In the genomic region with DNA sequence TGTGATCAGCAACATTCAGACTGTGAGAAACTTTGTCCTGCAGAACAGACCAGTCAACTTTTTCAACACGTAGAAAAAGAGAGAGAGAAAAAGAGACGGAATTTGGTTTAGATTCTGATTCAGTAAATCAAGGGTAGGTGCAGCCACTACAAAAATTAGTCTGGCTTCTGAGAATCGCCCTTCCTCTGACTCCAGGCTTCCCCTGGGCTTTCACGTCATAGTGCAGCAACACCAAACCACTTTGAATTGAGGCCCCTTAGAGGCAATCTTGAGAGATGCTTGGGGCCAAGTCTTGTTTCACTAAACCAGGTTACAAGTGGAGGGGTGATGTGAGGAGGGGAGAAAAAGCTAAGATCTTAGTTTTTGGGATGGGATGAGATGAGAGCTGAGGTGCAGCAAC, we compare ENCODE assay signal across 23 cellular contexts. TPM values are rescaled to one million over a fixed set of nuclear protein-coding genes. Genes with fewer than 3 reads are reported as not detected.
DNase-seq lines count a peak whose midpoint lies in the region; ATAC-seq, FAIRE-seq and TF ChIP-seq lines count a peak whose summit lies in the region.
"Had no signal": no experiment of that assay in that cellular context is flagged by ENCODE, and none has a peak within 500 bp of the region (broad histone marks: within the 10 kb centered on the region; RNA-seq: fewer than 3 reads in every experiment).

No MANE protein-coding gene starts in this region.

- no peaks in the 10 kb centered on the region for H3K27me3 Mint-ChIP-seq in activated T-cell treated with anti-CD3 and anti-CD28 coated beads, Interleukin-2, amount 50 U/mL, for 24 hours
- no peaks in the 10 kb centered on the region for H3K27me3 Mint-ChIP-seq in activated CD8-positive, alpha-beta T cell treated with anti-CD3 and anti-CD28 coated beads for 36 hours
- H3K27me3 Mint-ChIP-seq in type B pancreatic cell: peaks cover 2% of the 10 kb centered on the region

- ATAC-seq in activated CD8-positive, alpha-beta T cell treated with anti-CD3 and anti-CD28 coated beads for 36 hours: peak; percentile 88
- ATAC-seq: mucosa of descending colon, sciatic nerve had no signal

- H3K4me3 Mint-ChIP-seq in activated T-cell treated with anti-CD3 and anti-CD28 coated beads, Interleukin-2, amount 50 U/mL, for 24 hours: no peak overlapping the region
- H3K4me3 Mint-ChIP-seq in activated CD8-positive, alpha-beta T cell treated with anti-CD3 and anti-CD28 coated beads for 36 hours: no peak overlapping the region
- H3K4me3 Mint-ChIP-seq in type B pancreatic cell: no peak overlapping the region
- H3K4me3 Mint-ChIP-seq: B cell had no signal

- peaks cover 14% of the 10 kb centered on the region for H3K4me1 Mint-ChIP-seq in activated T-cell treated with anti-CD3 and anti-CD28 coated beads, Interleukin-2, amount 50 U/mL, for 24 hours (ENCODE audit: low read depth)
- peaks cover 18% of the 10 kb centered on the region for H3K4me1 Mint-ChIP-seq in activated CD8-positive, alpha-beta T cell treated with anti-CD3 and anti-CD28 coated beads for 36 hours (ENCODE audit: low read depth)
- H3K4me1 Mint-ChIP-seq in type B pancreatic cell (ENCODE audit: unreplicated experiment): peaks cover 15% of the 10 kb centered on the region

- FAIRE-seq in GM12891 (lab: Jason Lieb, UNC) (no peak), GM12892 (lab: Jason Lieb, UNC) (no peak)
- FAIRE-seq: endothelial cell of umbilical vein, H54, kidney had no signal

- CTCF ChIA-PET in activated CD8-positive, alpha-beta T cell treated with anti-CD3 and anti-CD28 coated beads for 36 hours (lab: Charles Lee): no interaction called here

- H3K27ac Mint-ChIP-seq in activated T-cell treated with anti-CD3 and anti-CD28 coated beads, Interleukin-2, amount 50 U/mL, for 24 hours: peak overlapping the region; percentile 61
- peak overlapping the region; percentile 86 for H3K27ac Mint-ChIP-seq in activated CD8-positive, alpha-beta T cell treated with anti-CD3 and anti-CD28 coated beads for 36 hours
- H3K27ac Mint-ChIP-seq in type B pancreatic cell: peak overlapping the region; percentile 13
- H3K27ac Mint-ChIP-seq: B cell had no signal

- TF ChIP-seq POLR2A in GM12891 (IDR thresholded peaks at IDR 0.05; ENCODE audit: low read depth, low read length) (no peak), GM12892 (IDR thresholded peaks at IDR 0.05; ENCODE audit: low read depth, low read length) (no peak)

- H3K36me3 Mint-ChIP-seq in activated T-cell treated with anti-CD3 and anti-CD28 coated beads, Interleukin-2, amount 50 U/mL, for 24 hours (ENCODE audit: low read depth): no peaks in the 10 kb centered on the region
- no peaks in the 10 kb centered on the region for H3K36me3 Mint-ChIP-seq in activated CD8-positive, alpha-beta T cell treated with anti-CD3 and anti-CD28 coated beads for 36 hours (ENCODE audit: low read depth)
- no peaks in the 10 kb centered on the region for H3K36me3 Mint-ChIP-seq in type B pancreatic cell

- intact Hi-C loops in activated CD8-positive, alpha-beta T cell treated with anti-CD3 and anti-CD28 coated beads for 36 hours (cut with micrococcal nuclease): no loop called here

- no peak for DNase-seq in activated T-cell treated with anti-CD3 and anti-CD28 coated beads, Interleukin-2, amount 50 U/mL, for 24 hours
- no peak for DNase-seq in activated T-cell treated with anti-CD3 and anti-CD28 coated beads, Interleukin-2, amount 50 U/mL, for 1 hour
- DNase-seq in activated CD8-positive, alpha-beta T cell treated with anti-CD3 and anti-CD28 coated beads for 36 hours: peak; percentile 52
- DNase-seq in fibroblast of peridontal ligament (ENCODE audit: extremely low read depth) (peak; percentile 66), type B pancreatic cell (ENCODE audit: extremely low spot score, unreplicated experiment) (no peak), GM12891 (ENCODE audit: insufficient read length, low spot score) (no peak), GM12892 (ENCODE audit: insufficient read length) (no peak), NCI-H1436 (lab: John Stamatoyannopoulos, UW) (no peak)
- DNase-seq: activated CD4-positive, alpha-beta T cell treated with anti-CD3 and anti-CD28 coated beads, Interleukin-2, amount 50 U/mL, for 4 hours; activated naive CD4-positive, alpha-beta T cell treated with anti-CD3 and anti-CD28 coated beads, Interleukin-2, amount 50 U/mL, for 16 hours; central memory CD4-positive, alpha-beta T cell; dorsolateral prefrontal cortex; GDM1; glutamatergic neuron; kidney; mucosa of descending colon; NCI-H1105; NCI-H2029 treated with DMSO at 0.1 percent for 48 hours; NCI-H2227 treated with DMSO at 0.1 percent for 48 hours had no signal

- POLR2A ChIA-PET in activated CD8-positive, alpha-beta T cell treated with anti-CD3 and anti-CD28 coated beads for 36 hours (lab: Charles Lee): interaction anchor here (1.2 kb wide), 1 partner anchor 56 kb away, joined by 4 read pairs; no protein-coding TSS in a partner anchor

- TF ChIP-seq CTCF in activated CD8-positive, alpha-beta T cell treated with anti-CD3 and anti-CD28 coated beads for 36 hours (IDR thresholded peaks at IDR 0.05): no peak
- TF ChIP-seq CTCF in type B pancreatic cell (conservative IDR thresholded peaks at IDR 0.05): no peak

- no peaks in the 10 kb centered on the region for H3K9me3 Mint-ChIP-seq in activated T-cell treated with anti-CD3 and anti-CD28 coated beads, Interleukin-2, amount 50 U/mL, for 24 hours
- H3K9me3 Mint-ChIP-seq in activated CD8-positive, alpha-beta T cell treated with anti-CD3 and anti-CD28 coated beads for 36 hours: no peaks in the 10 kb centered on the region
- no peaks in the 10 kb centered on the region for H3K9me3 Mint-ChIP-seq in type B pancreatic cell

TF ChIP-seq in GM12891, 5 proteins besides CTCF, POLR2A, EP300 and RAD21:
- TF ChIP-seq POU2F2 (IDR thresholded peaks at IDR 0.05; ENCODE audit: low read depth, low read length) (no peak), POLR2AphosphoS5 (IDR thresholded peaks at IDR 0.05; ENCODE audit: low read depth, low read length) (no peak), PAX5 (IDR thresholded peaks at IDR 0.05; ENCODE audit: insufficient read depth, low read length, severe bottlenecking) (no peak), TAF1 (IDR thresholded peaks at IDR 0.05; ENCODE audit: low read depth, low read length) (no peak), SPI1 (IDR thresholded peaks at IDR 0.05; ENCODE audit: low read depth, low read length) (no peak)

RNA-seq across cellular contexts. Expression of a gene that starts 37.5 kb away (rescaled TPM):
- 10 to 100 TPM; 10.6 to 11.0 TPM for total RNA-seq in activated CD8-positive, alpha-beta T cell treated with anti-CD3 and anti-CD28 coated beads for 36 hours
- 9.5 and 9.6 TPM in 2 replicates for total RNA-seq in type B pancreatic cell (ENCODE audit: low replicate concordance)
- 4.8 TPM for polyA plus RNA-seq in GM12891 (2012; ENCODE audit: low read depth, missing spikeins)
- 6.6 TPM for polyA plus RNA-seq in GM12892 (2012; ENCODE audit: missing spikeins)

Comparison
In these comparisons a context has a peak if more than half of its experiments do, and no peak if none do; other contexts are left out.
1. DNase-seq: peak in activated CD8-positive, alpha-beta T cell treated with anti-CD3 and anti-CD28 coated beads for 36 hours (single experiment) and fibroblast of peridontal ligament (single experiment); none in activated T-cell treated with anti-CD3 and anti-CD28 coated beads, Interleukin-2, amount 50 U/mL, for 24 hours (single experiment), activated T-cell treated with anti-CD3 and anti-CD28 coated beads, Interleukin-2, amount 50 U/mL, for 1 hour (single experiment), type B pancreatic cell (single experiment), GM12891 (single experiment), GM12892 (single experiment) and NCI-H1436 (single experiment).
2. H3K27ac Mint-ChIP-seq: peak in every context shown above with its lines; median percentile 86 in activated CD8-positive, alpha-beta T cell treated with anti-CD3 and anti-CD28 coated beads for 36 hours; 61 in activated T-cell treated with anti-CD3 and anti-CD28 coated beads, Interleukin-2, amount 50 U/mL, for 24 hours; 13 in type B pancreatic cell.